In the genomic region with DNA sequence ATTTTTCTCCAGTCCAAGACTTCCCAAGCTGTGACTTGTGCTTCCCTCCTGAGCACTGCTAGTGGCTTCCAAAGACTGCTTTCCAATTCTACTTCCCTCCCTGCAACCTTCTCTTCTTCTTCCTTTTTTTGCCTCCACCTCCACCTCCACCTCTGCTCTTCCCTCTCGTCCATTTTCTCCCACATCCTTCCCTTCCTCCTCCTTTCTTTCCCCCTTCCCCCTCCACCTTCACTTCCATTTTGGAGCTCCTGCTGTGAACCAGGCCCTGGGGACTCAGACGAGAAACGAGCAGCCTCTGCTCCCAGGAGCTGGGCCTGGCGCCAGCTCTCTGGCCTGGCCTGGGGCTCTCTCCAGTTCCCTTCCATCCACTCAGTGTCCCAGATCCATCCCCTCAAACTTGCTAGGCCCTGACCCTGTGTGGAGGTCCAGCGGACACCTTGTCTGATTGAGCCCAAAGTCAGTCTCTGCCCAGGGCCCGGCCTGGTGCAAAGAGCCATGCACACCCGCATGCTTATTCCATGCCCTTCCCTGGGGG, we compare ENCODE assay signal across 2 cellular contexts.
TF ChIP-seq lines count a peak whose summit lies in the region.

No MANE protein-coding gene starts in this region.

TF ChIP-seq in H1, 55 proteins besides CTCF, POLR2A, EP300 and RAD21 (continues in another document):
- no peak for TF ChIP-seq RBBP5 (IDR thresholded peaks at IDR 0.05; ENCODE audit: borderline replicate concordance, low read depth, low read length)
- no peak for TF ChIP-seq ZNF274 (IDR thresholded peaks at IDR 0.05; ENCODE audit: borderline replicate concordance, extremely low read depth, low read length)
- no peak for TF ChIP-seq CTBP2 (IDR thresholded peaks at IDR 0.05; ENCODE audit: borderline replicate concordance, insufficient read depth, insufficient read length, low read length)
- TF ChIP-seq, protein P1, sequence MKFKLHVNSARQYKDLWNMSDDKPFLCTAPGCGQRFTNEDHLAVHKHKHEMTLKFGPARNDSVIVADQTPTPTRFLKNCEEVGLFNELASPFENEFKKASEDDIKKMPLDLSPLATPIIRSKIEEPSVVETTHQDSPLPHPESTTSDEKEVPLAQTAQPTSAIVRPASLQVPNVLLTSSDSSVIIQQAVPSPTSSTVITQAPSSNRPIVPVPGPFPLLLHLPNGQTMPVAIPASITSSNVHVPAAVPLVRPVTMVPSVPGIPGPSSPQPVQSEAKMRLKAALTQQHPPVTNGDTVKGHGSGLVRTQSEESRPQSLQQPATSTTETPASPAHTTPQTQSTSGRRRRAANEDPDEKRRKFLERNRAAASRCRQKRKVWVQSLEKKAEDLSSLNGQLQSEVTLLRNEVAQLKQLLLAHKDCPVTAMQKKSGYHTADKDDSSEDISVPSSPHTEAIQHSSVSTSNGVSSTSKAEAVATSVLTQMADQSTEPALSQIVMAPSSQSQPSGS (IDR thresholded peaks at IDR 0.05; ENCODE audit: low read length) = no peak
- no peak for TF ChIP-seq CBX8 (IDR thresholded peaks at IDR 0.05; ENCODE audit: borderline replicate concordance, low read depth, low read length)
- TF ChIP-seq, protein P2, sequence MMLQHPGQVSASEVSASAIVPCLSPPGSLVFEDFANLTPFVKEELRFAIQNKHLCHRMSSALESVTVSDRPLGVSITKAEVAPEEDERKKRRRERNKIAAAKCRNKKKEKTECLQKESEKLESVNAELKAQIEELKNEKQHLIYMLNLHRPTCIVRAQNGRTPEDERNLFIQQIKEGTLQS (IDR thresholded peaks at IDR 0.05; ENCODE audit: insufficient read depth, low read depth, low read length) = no peak
- no peak for TF ChIP-seq CBX5 (IDR thresholded peaks at IDR 0.05; ENCODE audit: low read depth, low read length)
- no peak for TF ChIP-seq POLR2AphosphoS5 (IDR thresholded peaks at IDR 0.05; ENCODE audit: low read depth, low read length)
- no peak for TF ChIP-seq GTF2F1 (IDR thresholded peaks at IDR 0.05; ENCODE audit: borderline replicate concordance, low read depth, low read length)
- no peak for TF ChIP-seq BRCA1 (IDR thresholded peaks at IDR 0.05; ENCODE audit: low read depth, low read length)
- TF ChIP-seq, protein P3, sequence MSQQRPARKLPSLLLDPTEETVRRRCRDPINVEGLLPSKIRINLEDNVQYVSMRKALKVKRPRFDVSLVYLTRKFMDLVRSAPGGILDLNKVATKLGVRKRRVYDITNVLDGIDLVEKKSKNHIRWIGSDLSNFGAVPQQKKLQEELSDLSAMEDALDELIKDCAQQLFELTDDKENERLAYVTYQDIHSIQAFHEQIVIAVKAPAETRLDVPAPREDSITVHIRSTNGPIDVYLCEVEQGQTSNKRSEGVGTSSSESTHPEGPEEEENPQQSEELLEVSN (IDR thresholded peaks at IDR 0.05) = no peak
- no peak for TF ChIP-seq SP1 (IDR thresholded peaks at IDR 0.05; ENCODE audit: low read depth, low read length)
- TF ChIP-seq KDM1A (IDR thresholded peaks at IDR 0.05; ENCODE audit: borderline replicate concordance, low read length) = no peak

TF ChIP-seq in GM23338, 12 proteins besides CTCF, POLR2A, EP300 and RAD21:
- TF ChIP-seq ZNF114 (CRISPR knock-in tag; IDR thresholded peaks at IDR 0.05) = no peak
- no peak for TF ChIP-seq EZH2phosphoT487 (IDR thresholded peaks at IDR 0.05; ENCODE audit: unreplicated experiment)
- no peak for TF ChIP-seq POLR2AphosphoS5 (IDR thresholded peaks at IDR 0.05; ENCODE audit: low read depth)
- TF ChIP-seq, protein P4, sequence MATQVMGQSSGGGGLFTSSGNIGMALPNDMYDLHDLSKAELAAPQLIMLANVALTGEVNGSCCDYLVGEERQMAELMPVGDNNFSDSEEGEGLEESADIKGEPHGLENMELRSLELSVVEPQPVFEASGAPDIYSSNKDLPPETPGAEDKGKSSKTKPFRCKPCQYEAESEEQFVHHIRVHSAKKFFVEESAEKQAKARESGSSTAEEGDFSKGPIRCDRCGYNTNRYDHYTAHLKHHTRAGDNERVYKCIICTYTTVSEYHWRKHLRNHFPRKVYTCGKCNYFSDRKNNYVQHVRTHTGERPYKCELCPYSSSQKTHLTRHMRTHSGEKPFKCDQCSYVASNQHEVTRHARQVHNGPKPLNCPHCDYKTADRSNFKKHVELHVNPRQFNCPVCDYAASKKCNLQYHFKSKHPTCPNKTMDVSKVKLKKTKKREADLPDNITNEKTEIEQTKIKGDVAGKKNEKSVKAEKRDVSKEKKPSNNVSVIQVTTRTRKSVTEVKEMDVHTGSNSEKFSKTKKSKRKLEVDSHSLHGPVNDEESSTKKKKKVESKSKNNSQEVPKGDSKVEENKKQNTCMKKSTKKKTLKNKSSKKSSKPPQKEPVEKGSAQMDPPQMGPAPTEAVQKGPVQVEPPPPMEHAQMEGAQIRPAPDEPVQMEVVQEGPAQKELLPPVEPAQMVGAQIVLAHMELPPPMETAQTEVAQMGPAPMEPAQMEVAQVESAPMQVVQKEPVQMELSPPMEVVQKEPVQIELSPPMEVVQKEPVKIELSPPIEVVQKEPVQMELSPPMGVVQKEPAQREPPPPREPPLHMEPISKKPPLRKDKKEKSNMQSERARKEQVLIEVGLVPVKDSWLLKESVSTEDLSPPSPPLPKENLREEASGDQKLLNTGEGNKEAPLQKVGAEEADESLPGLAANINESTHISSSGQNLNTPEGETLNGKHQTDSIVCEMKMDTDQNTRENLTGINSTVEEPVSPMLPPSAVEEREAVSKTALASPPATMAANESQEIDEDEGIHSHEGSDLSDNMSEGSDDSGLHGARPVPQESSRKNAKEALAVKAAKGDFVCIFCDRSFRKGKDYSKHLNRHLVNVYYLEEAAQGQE (IDR thresholded peaks at IDR 0.05; ENCODE audit: unreplicated experiment) = no peak
- TF ChIP-seq NANOG (IDR thresholded peaks at IDR 0.05; ENCODE audit: borderline replicate concordance) = no peak
- TF ChIP-seq ZNF331 (CRISPR knock-in tag; IDR thresholded peaks at IDR 0.05; ENCODE audit: low read depth) = no peak
- TF ChIP-seq JUNB (IDR thresholded peaks at IDR 0.05; ENCODE audit: unreplicated experiment) = no peak
- TF ChIP-seq STAT1 (IDR thresholded peaks at IDR 0.05; ENCODE audit: unreplicated experiment) = no peak
- no peak for TF ChIP-seq EZH2 (IDR thresholded peaks at IDR 0.05; ENCODE audit: low read depth, unreplicated experiment)
- no peak for TF ChIP-seq CREB1 (CRISPR knock-in tag; IDR thresholded peaks at IDR 0.05; ENCODE audit: low read depth)
- TF ChIP-seq, protein P5, sequence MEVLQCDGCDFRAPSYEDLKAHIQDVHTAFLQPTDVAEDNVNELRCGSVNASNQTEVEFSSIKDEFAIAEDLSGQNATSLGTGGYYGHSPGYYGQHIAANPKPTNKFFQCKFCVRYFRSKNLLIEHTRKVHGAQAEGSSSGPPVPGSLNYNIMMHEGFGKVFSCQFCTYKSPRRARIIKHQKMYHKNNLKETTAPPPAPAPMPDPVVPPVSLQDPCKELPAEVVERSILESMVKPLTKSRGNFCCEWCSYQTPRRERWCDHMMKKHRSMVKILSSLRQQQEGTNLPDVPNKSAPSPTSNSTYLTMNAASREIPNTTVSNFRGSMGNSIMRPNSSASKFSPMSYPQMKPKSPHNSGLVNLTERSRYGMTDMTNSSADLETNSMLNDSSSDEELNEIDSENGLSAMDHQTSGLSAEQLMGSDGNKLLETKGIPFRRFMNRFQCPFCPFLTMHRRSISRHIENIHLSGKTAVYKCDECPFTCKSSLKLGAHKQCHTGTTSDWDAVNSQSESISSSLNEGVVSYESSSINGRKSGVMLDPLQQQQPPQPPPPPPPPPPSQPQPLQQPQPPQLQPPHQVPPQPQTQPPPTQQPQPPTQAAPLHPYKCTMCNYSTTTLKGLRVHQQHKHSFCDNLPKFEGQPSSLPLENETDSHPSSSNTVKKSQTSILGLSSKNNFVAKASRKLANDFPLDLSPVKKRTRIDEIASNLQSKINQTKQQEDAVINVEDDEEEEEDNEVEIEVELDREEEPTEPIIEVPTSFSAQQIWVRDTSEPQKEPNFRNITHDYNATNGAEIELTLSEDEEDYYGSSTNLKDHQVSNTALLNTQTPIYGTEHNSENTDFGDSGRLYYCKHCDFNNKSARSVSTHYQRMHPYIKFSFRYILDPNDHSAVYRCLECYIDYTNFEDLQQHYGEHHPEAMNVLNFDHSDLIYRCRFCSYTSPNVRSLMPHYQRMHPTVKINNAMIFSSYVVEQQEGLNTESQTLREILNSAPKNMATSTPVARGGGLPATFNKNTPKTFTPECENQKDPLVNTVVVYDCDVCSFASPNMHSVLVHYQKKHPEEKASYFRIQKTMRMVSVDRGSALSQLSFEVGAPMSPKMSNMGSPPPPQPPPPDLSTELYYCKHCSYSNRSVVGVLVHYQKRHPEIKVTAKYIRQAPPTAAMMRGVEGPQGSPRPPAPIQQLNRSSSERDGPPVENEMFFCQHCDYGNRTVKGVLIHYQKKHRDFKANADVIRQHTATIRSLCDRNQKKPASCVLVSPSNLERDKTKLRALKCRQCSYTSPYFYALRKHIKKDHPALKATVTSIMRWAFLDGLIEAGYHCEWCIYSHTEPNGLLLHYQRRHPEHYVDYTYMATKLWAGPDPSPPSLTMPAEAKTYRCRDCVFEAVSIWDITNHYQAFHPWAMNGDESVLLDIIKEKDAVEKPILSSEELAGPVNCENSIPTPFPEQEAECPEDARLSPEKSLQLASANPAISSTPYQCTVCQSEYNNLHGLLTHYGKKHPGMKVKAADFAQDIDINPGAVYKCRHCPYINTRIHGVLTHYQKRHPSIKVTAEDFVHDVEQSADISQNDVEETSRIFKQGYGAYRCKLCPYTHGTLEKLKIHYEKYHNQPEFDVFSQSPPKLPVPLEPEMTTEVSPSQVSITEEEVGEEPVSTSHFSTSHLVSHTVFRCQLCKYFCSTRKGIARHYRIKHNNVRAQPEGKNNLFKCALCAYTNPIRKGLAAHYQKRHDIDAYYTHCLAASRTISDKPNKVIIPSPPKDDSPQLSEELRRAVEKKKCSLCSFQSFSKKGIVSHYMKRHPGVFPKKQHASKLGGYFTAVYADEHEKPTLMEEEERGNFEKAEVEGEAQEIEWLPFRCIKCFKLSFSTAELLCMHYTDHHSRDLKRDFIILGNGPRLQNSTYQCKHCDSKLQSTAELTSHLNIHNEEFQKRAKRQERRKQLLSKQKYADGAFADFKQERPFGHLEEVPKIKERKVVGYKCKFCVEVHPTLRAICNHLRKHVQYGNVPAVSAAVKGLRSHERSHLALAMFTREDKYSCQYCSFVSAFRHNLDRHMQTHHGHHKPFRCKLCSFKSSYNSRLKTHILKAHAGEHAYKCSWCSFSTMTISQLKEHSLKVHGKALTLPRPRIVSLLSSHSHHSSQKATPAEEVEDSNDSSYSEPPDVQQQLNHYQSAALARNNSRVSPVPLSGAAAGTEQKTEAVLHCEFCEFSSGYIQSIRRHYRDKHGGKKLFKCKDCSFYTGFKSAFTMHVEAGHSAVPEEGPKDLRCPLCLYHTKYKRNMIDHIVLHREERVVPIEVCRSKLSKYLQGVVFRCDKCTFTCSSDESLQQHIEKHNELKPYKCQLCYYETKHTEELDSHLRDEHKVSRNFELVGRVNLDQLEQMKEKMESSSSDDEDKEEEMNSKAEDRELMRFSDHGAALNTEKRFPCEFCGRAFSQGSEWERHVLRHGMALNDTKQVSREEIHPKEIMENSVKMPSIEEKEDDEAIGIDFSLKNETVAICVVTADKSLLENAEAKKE (CRISPR knock-in tag; IDR thresholded peaks at IDR 0.05) = no peak
- TF ChIP-seq, protein P6, sequence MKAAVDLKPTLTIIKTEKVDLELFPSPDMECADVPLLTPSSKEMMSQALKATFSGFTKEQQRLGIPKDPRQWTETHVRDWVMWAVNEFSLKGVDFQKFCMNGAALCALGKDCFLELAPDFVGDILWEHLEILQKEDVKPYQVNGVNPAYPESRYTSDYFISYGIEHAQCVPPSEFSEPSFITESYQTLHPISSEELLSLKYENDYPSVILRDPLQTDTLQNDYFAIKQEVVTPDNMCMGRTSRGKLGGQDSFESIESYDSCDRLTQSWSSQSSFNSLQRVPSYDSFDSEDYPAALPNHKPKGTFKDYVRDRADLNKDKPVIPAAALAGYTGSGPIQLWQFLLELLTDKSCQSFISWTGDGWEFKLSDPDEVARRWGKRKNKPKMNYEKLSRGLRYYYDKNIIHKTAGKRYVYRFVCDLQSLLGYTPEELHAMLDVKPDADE (IDR thresholded peaks at IDR 0.05) = no peak
TF ChIP-seq in GM23338: peak in this region for 0.
